Comparison of ENCODE assay signal across 11 cellular contexts in genomic region chr2:54599914-54600313, GRCh38.
A peak's percentile ranks its signal among the peaks of the same experiment; 100 is the strongest.
DNase-seq lines count a peak whose midpoint lies in the region; ATAC-seq, FAIRE-seq and TF ChIP-seq lines count a peak whose summit lies in the region.
"Had no signal": no experiment of that assay in that cellular context is flagged by ENCODE, and none has a peak within 500 bp of the region (broad histone marks: within the 10 kb centered on the region; RNA-seq: fewer than 3 reads in every experiment).

No MANE protein-coding gene starts in this region.

- H3K27ac ChIP-seq in esophagus (ENCODE audit: low read depth in 2 of 2, low read length in 1 of 2) (peak overlapping the region; percentile 71 to 97), neuronal stem cell (replicated peaks; ENCODE audit: low read length) (no peak overlapping the region)

- no peak overlapping the region for H2BK5ac ChIP-seq in neuronal stem cell (ENCODE audit: low read length)

- no peak for ATAC-seq in HG03342 (IDR thresholded peaks at IDR 0.05; ENCODE audit: unreplicated experiment)
- no peak for ATAC-seq in GM21737 (IDR thresholded peaks at IDR 0.05; ENCODE audit: unreplicated experiment)

- no peak overlapping the region for H2BK120ac ChIP-seq in neuronal stem cell (ENCODE audit: low read depth, low read length)

- H3K36me3 Mint-ChIP-seq in osteocyte (ENCODE audit: unreplicated experiment), result peaks cover 16% of the 10 kb centered on the region

- H3K4me1 ChIP-seq in esophagus (ENCODE audit: control insufficient read depth in 2 of 2, insufficient read depth in 2 of 2, low read length in 1 of 2) (peaks cover 15 to 26% of the 10 kb centered on the region in 2 donors), neuronal stem cell (ENCODE audit: control insufficient read depth in 2 of 2, insufficient read depth in 1 of 2, low read depth in 1 of 2, low read length in 2 of 2) (peaks cover 5 to 8% of the 10 kb centered on the region in 2 donors)

- H3K27me3 Mint-ChIP-seq in osteocyte (ENCODE audit: unreplicated experiment), result no peaks in the 10 kb centered on the region

- H2BK15ac ChIP-seq in neuronal stem cell (ENCODE audit: low read length), result no peak overlapping the region

- peak; percentile 64 for DNase-seq in AG20443 (ENCODE audit: low spot score)
- DNase-seq in RCC 7860 (ENCODE audit: low spot score), result peak; percentile 81
- no peak for DNase-seq in osteocyte (ENCODE audit: extremely low spot score, unreplicated experiment)
- no peak for DNase-seq in NCI-H526 (lab: John Stamatoyannopoulos, UW)
- DNase-seq in neuronal stem cell (ENCODE audit: low spot score), result no peak
- DNase-seq: KBM-7 had no signal

- H3K27ac Mint-ChIP-seq in osteocyte (ENCODE audit: unreplicated experiment), result peak overlapping the region; percentile 66

- H3K79me1 ChIP-seq in neuronal stem cell (ENCODE audit: low read depth, low read length), result peaks cover 11% of the 10 kb centered on the region

- no peak overlapping the region for H3K14ac ChIP-seq in neuronal stem cell (ENCODE audit: low read length)

- no peak overlapping the region for H3K18ac ChIP-seq in neuronal stem cell (ENCODE audit: low read length)

- H2AK5ac ChIP-seq in neuronal stem cell (ENCODE audit: low read depth, low read length), result no peak overlapping the region

- peaks cover 69% of the 10 kb centered on the region for H3K4me1 Mint-ChIP-seq in osteocyte (ENCODE audit: unreplicated experiment)

- no peak overlapping the region for H3K4me3 ChIP-seq in esophagus (ENCODE audit: low read depth in 1 of 2, low read length in 2 of 2)
- no peak overlapping the region for H3K4me3 ChIP-seq in neuronal stem cell (ENCODE audit: low read length in 2 of 2)

- no peak overlapping the region for H3K9ac ChIP-seq in neuronal stem cell (ENCODE audit: low read depth, low read length, poor library complexity)

- no peaks in the 10 kb centered on the region for H3K9me3 Mint-ChIP-seq in osteocyte (ENCODE audit: unreplicated experiment)

- no peaks in the 10 kb centered on the region for H3K27me3 ChIP-seq in esophagus (ENCODE audit: control insufficient read depth in 1 of 2, insufficient read depth in 2 of 2, low read length in 2 of 2)
- H3K27me3 ChIP-seq in neuronal stem cell (ENCODE audit: control insufficient read depth in 3 of 3, insufficient read depth in 3 of 3, low read depth in 1 of 3, low read length in 3 of 3), result no peaks in the 10 kb centered on the region

- peak; percentile 49 for FAIRE-seq in RCC 7860 (lab: Jason Lieb, UNC)
- FAIRE-seq: D721Med, GM19239 had no signal

- H3K36me3 ChIP-seq in esophagus (ENCODE audit: control insufficient read depth in 2 of 2, insufficient read depth in 2 of 2, low read length in 1 of 2) (peaks cover 0 to 2% of the 10 kb centered on the region in 2 donors), neuronal stem cell (replicated peaks in 1 of 2; ENCODE audit: control insufficient read depth in 2 of 2, insufficient read depth in 2 of 2, low read length in 2 of 2) (peaks cover 5 to 40% of the 10 kb centered on the region in 2 donors)

- H3K23ac ChIP-seq in neuronal stem cell (ENCODE audit: low read depth, low read length, poor library complexity), result no peak overlapping the region

- H3K4me2 ChIP-seq in neuronal stem cell (ENCODE audit: insufficient read depth, low read length, poor library complexity, severe bottlenecking), result no peak overlapping the region

- no peak overlapping the region for H3K4ac ChIP-seq in neuronal stem cell (ENCODE audit: low read length)

- H4K91ac ChIP-seq in neuronal stem cell (ENCODE audit: low read depth, low read length, poor library complexity), result no peak overlapping the region

- no peak overlapping the region for H2BK12ac ChIP-seq in neuronal stem cell (ENCODE audit: low read length)

- H4K8ac ChIP-seq in neuronal stem cell (ENCODE audit: low read depth, low read length), result no peak overlapping the region

- H3K9me3 ChIP-seq in esophagus (ENCODE audit: control insufficient read depth in 2 of 2, insufficient read depth in 1 of 2, low read depth in 1 of 2, low read length in 1 of 2) (no peaks in the 10 kb centered on the region), neuronal stem cell (replicated peaks in 1 of 2; ENCODE audit: control insufficient read depth in 2 of 2, insufficient read depth in 1 of 2, low read depth in 1 of 2, low read length in 2 of 2) (peaks cover 1 to 3% of the 10 kb centered on the region in 2 donors)

- no peak overlapping the region for H2AFZ ChIP-seq in neuronal stem cell (ENCODE audit: low read length)

- WGBS in esophagus, 2 donors, result 28 to 45% methylated on average over 4 of the region's 4 CpGs
- no CpG with 5 or more reads among the region's 4 CpGs for WGBS in neuronal stem cell (ENCODE audit: extremely low coverage in 2 of 2, insufficient read length in 2 of 2, insufficient replicate concordance in 1 of 2), 2 donors

- H3K4me3 Mint-ChIP-seq in osteocyte (ENCODE audit: unreplicated experiment), result no peak overlapping the region

- TF ChIP-seq CTCF in osteocyte (IDR thresholded peaks at IDR 0.05), result no peak

Comparison
In these comparisons a context has a peak if more than half of its experiments do, and no peak if none do; other contexts are left out.
1. DNase-seq: peak in AG20443 (single experiment) and RCC 7860 (single experiment); none in osteocyte (single experiment), NCI-H526 (0 of 2) and neuronal stem cell (single experiment).